23 cellular contexts compared by ENCODE assay signal in genomic region chr16:79265701-79266100, GRCh38.
DNase-seq lines count a peak whose midpoint lies in the region; ATAC-seq and TF ChIP-seq lines count a peak whose summit lies in the region.
"Had no signal": no experiment of that assay in that cellular context is flagged by ENCODE, and none has a peak within 500 bp of the region (broad histone marks: within the 10 kb centered on the region; RNA-seq: fewer than 3 reads in every experiment).

No MANE protein-coding gene starts in this region.

- DNase-seq in activated T-cell treated with anti-CD3 and anti-CD28 coated beads, Interleukin-2, amount 50 U/mL, for 72 hours = no peak
- no peak for DNase-seq in activated T-cell treated with anti-CD3 and anti-CD28 coated beads for 4 hours
- DNase-seq in Daoy (ENCODE audit: low read depth) = peak; percentile 41
- DNase-seq in T-helper 17 cell = no peak
- DNase-seq in islet precursor cell = peak; percentile 51
- no peak for DNase-seq in thyroid gland
- DNase-seq: Calu3; CD8-positive, alpha-beta memory T cell; DMS153; H7; KBM-7; NCI-H1092 treated with DMSO at 0.1 percent for 48 hours; NCI-H1436 treated with DMSO at 0.1 percent for 48 hours; NCI-H1930; NCI-H345; NCI-H524; NCI-H774; NK-92 treated with Interleukin-12 subunit alpha and Interleukin-12 subunit beta, amount 100 ng/mL, for 24 hours; SJCRH30 had no signal

- intact Hi-C loops in thyroid gland (cut with DNase I) = no loop called here

- peaks cover 2 to 3% of the 10 kb centered on the region in 2 donors for H3K9me3 Mint-ChIP-seq in activated T-cell treated with anti-CD3 and anti-CD28 coated beads, Interleukin-2, amount 50 U/mL, for 72 hours
- H3K9me3 Mint-ChIP-seq: CD8-positive, alpha-beta memory T cell had no signal

- H3K36me3 Mint-ChIP-seq in activated T-cell treated with anti-CD3 and anti-CD28 coated beads, Interleukin-2, amount 50 U/mL, for 72 hours (ENCODE audit: insufficient read depth in 2 of 2) = peaks cover under 1 to 2% of the 10 kb centered on the region in 2 donors
- H3K36me3 Mint-ChIP-seq in T-helper 17 cell (ENCODE audit: low read depth) = no peaks in the 10 kb centered on the region
- H3K36me3 Mint-ChIP-seq: CD8-positive, alpha-beta memory T cell had no signal

- TF ChIP-seq CTCF in thyroid gland (IDR thresholded peaks at IDR 0.05) = no peak

- no peaks in the 10 kb centered on the region for H3K27me3 ChIP-seq in thyroid gland
- H3K27me3 ChIP-seq: SJCRH30 had no signal

- no peaks in the 10 kb centered on the region for H3K36me3 ChIP-seq in thyroid gland
- H3K36me3 ChIP-seq: SJCRH30 had no signal

- H3K4me1 ChIP-seq in thyroid gland = no peaks in the 10 kb centered on the region
- H3K4me1 ChIP-seq: SJCRH30 had no signal

- WGBS in thyroid gland, 2 donors = 89 to 90% methylated on average over 4 of the region's 4 CpGs

- ATAC-seq in activated T-cell treated with anti-CD3 and anti-CD28 coated beads, Interleukin-2, amount 50 U/mL, for 72 hours (replicated peaks in 1 of 2) = no peak
- ATAC-seq in T-helper 17 cell (no peak), HG02970 (IDR thresholded peaks at IDR 0.05; ENCODE audit: low FRiP score, unreplicated experiment) (no peak)
- ATAC-seq: HepG2, Panc1 had no signal

- no peaks in the 10 kb centered on the region for H3K9me3 ChIP-seq in T-helper 17 cell (ENCODE audit: control insufficient read depth, low read length, poor library complexity, severe bottlenecking)
- H3K9me3 ChIP-seq in thyroid gland = no peaks in the 10 kb centered on the region
- H3K9me3 ChIP-seq: SJCRH30 had no signal

- H3K27ac Mint-ChIP-seq in activated T-cell treated with anti-CD3 and anti-CD28 coated beads, Interleukin-2, amount 50 U/mL, for 72 hours = peak overlapping the region; percentile 89
- H3K27ac Mint-ChIP-seq in T-helper 17 cell = peak overlapping the region; percentile 67

- H3K27ac ChIP-seq in thyroid gland = no peak overlapping the region
- H3K27ac ChIP-seq: C4-2B, SJCRH30 had no signal

- TF ChIP-seq POLR2A in thyroid gland (IDR thresholded peaks at IDR 0.05) = no peak

- peaks cover 99% of the 10 kb centered on the region for H3K4me1 Mint-ChIP-seq in activated T-cell treated with anti-CD3 and anti-CD28 coated beads, Interleukin-2, amount 50 U/mL, for 72 hours (ENCODE audit: low read depth)
- H3K4me1 Mint-ChIP-seq in T-helper 17 cell = peaks cover 48% of the 10 kb centered on the region

- H3K4me3 ChIP-seq in thyroid gland (replicated peaks in 1 of 3) = no peak overlapping the region
- H3K4me3 ChIP-seq: SJCRH30 had no signal

- peaks cover 10% of the 10 kb centered on the region for H3K27me3 Mint-ChIP-seq in activated T-cell treated with anti-CD3 and anti-CD28 coated beads, Interleukin-2, amount 50 U/mL, for 72 hours (ENCODE audit: low read depth)
- H3K27me3 Mint-ChIP-seq in T-helper 17 cell = no peaks in the 10 kb centered on the region
- H3K27me3 Mint-ChIP-seq: CD8-positive, alpha-beta memory T cell had no signal

- H3K4me3 Mint-ChIP-seq in activated T-cell treated with anti-CD3 and anti-CD28 coated beads, Interleukin-2, amount 50 U/mL, for 72 hours = peak overlapping the region in 1 of 2 donors; percentile 26
- H3K4me3 Mint-ChIP-seq in T-helper 17 cell = no peak overlapping the region
- H3K4me3 Mint-ChIP-seq: CD8-positive, alpha-beta memory T cell had no signal

Comparison
In these comparisons a context has a peak if more than half of its experiments do, and no peak if none do; other contexts are left out.
1. DNase-seq: peak in Daoy (single experiment) and islet precursor cell (single experiment); none in activated T-cell treated with anti-CD3 and anti-CD28 coated beads, Interleukin-2, amount 50 U/mL, for 72 hours (0 of 2), activated T-cell treated with anti-CD3 and anti-CD28 coated beads for 4 hours (single experiment), T-helper 17 cell (0 of 3) and thyroid gland (0 of 2).